In genomic region chr18:10259934-10260333, GRCh38 we compare ENCODE assay signal across 15 cellular contexts.
"Had no signal": no experiment of that assay in that cellular context is flagged by ENCODE, and none has a peak within 500 bp of the region (broad histone marks: within the 10 kb centered on the region; RNA-seq: fewer than 3 reads in every experiment).

No MANE protein-coding gene starts in this region.

- H3K27me3 ChIP-seq: thyroid gland, uterus had no signal

- H3K4me1 ChIP-seq: uterus had no signal

- H3K27me3 Mint-ChIP-seq: activated CD4-positive, alpha-beta memory T cell treated with anti-CD3 and anti-CD28 coated beads, Interleukin-2, amount 10 ng/mL, durations not matched to agents 7 days and 5 days had no signal

- H3K4me1 Mint-ChIP-seq: activated CD4-positive, alpha-beta memory T cell treated with anti-CD3 and anti-CD28 coated beads, Interleukin-2, amount 10 ng/mL, durations not matched to agents 7 days and 5 days had no signal

- H3K4me3 Mint-ChIP-seq: activated CD4-positive, alpha-beta memory T cell treated with anti-CD3 and anti-CD28 coated beads, Interleukin-2, amount 10 ng/mL, durations not matched to agents 7 days and 5 days; activated T-helper 1 cell treated with anti-CD3 and anti-CD28 coated beads, Interleukin-12 subunit alpha, Interleukin-12 subunit beta, Interleukin-2, Interleukin-4 antibody, amounts not matched to agents 30 ng/mL and 10 ng/mL and 1 ng/mL, durations not matched to agents 14 hours and 24 hours and 36 hours had no signal

- H3K27ac ChIP-seq: coronary artery, epithelial cell of prostate, lower lobe of right lung, thyroid gland, uterus, VCaP had no signal

- H3K36me3 ChIP-seq: lower lobe of right lung, thyroid gland, uterus had no signal

- DNase-seq: activated CD4-positive, alpha-beta memory T cell treated with anti-CD3 and anti-CD28 coated beads, Interleukin-2, amount 10 ng/mL, durations not matched to agents 7 days and 5 days; activated naive CD4-positive, alpha-beta T cell; aorta; caudate nucleus; effector CD8-positive, alpha-beta T cell; left cardiac atrium; lower lobe of right lung; midbrain; thyroid gland; uterus had no signal

- H3K27ac Mint-ChIP-seq: activated CD4-positive, alpha-beta memory T cell treated with anti-CD3 and anti-CD28 coated beads, Interleukin-2, amount 10 ng/mL, durations not matched to agents 7 days and 5 days; activated T-helper 1 cell treated with anti-CD3 and anti-CD28 coated beads, Interleukin-12 subunit alpha, Interleukin-12 subunit beta, Interleukin-2, Interleukin-4 antibody, amounts not matched to agents 30 ng/mL and 10 ng/mL and 1 ng/mL, durations not matched to agents 14 hours and 24 hours and 36 hours had no signal

- H3K4me3 ChIP-seq: coronary artery, lower lobe of right lung, smooth muscle cell, thyroid gland, uterus had no signal

- H3K9me3 Mint-ChIP-seq: activated T-helper 1 cell treated with anti-CD3 and anti-CD28 coated beads, Interleukin-12 subunit alpha, Interleukin-12 subunit beta, Interleukin-2, Interleukin-4 antibody, amounts not matched to agents 30 ng/mL and 10 ng/mL and 1 ng/mL, durations not matched to agents 14 hours and 24 hours and 36 hours had no signal

- H3K9me3 ChIP-seq: lower lobe of right lung, thyroid gland, uterus had no signal

- ATAC-seq: left cardiac atrium, lower lobe of right lung had no signal
